ENCODE assay signal across 15 cellular contexts in the genomic region with DNA sequence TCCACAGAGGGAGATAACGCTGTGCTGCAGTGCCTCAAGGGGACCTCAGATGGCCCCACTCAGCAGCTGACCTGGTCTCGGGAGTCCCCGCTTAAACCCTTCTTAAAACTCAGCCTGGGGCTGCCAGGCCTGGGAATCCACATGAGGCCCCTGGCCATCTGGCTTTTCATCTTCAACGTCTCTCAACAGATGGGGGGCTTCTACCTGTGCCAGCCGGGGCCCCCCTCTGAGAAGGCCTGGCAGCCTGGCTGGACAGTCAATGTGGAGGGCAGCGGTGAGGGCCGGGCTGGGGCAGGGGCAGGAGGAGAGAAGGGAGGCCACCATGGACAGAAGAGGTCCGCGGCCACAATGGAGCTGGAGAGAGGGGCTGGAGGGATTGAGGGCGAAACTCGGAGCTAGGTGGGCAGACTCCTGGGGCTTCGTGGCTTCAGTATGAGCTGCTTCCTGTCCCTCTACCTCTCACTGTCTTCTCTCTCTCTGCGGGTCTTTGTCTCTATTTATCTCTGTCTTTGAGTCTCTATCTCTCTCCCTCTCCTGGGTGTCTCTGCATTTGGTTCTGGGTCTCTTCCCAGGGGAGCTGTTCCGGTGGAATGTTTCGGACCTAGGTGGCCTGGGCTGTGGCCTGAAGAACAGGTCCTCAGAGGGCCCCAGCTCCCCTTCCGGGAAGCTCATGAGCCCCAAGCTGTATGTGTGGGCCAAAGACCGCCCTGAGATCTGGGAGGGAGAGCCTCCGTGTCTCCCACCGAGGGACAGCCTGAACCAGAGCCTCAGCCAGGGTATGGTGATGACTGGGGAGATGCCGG. TPM values are rescaled to one million over a fixed set of nuclear protein-coding genes. Genes with fewer than 3 reads are reported as not detected.
DNase-seq lines count a peak whose midpoint lies in the region; FAIRE-seq and TF ChIP-seq lines count a peak whose summit lies in the region.
"Had no signal": no experiment of that assay in that cellular context is flagged by ENCODE, and none has a peak within 500 bp of the region (broad histone marks: within the 10 kb centered on the region; RNA-seq: fewer than 3 reads in every experiment).

No MANE protein-coding gene starts in this region.

- no peaks in the 10 kb centered on the region for H3K4me1 ChIP-seq in endodermal cell (ENCODE audit: control insufficient read depth, insufficient read depth, low read length)
- H3K4me1 ChIP-seq: breast epithelium had no signal

- FAIRE-seq in D721Med (lab: Jason Lieb, UNC), result no peak

- H3K4me3 ChIP-seq in H7 (ENCODE audit: insufficient read depth, low read depth, low read length), result no peak overlapping the region
- no peak overlapping the region for H3K4me3 ChIP-seq in endodermal cell (ENCODE audit: low read length)
- H3K4me3 ChIP-seq: breast epithelium, left lung, SJCRH30 had no signal

- no peak overlapping the region for H3K27ac ChIP-seq in endodermal cell (ENCODE audit: low read depth, low read length)
- H3K27ac ChIP-seq: breast epithelium, left lung, SJCRH30 had no signal

- H3K36me3 ChIP-seq in H7 (replicated peaks; ENCODE audit: control insufficient read depth, insufficient read depth, low read length), result no peaks in the 10 kb centered on the region
- H3K36me3 ChIP-seq in endodermal cell (ENCODE audit: control insufficient read depth, insufficient read depth, low read length), result no peaks in the 10 kb centered on the region
- H3K36me3 ChIP-seq: breast epithelium, left lung, SJCRH30, tibial nerve had no signal

- no peaks in the 10 kb centered on the region for H3K9me3 ChIP-seq in endodermal cell (ENCODE audit: control insufficient read depth, low read length)
- H3K9me3 ChIP-seq: breast epithelium, left lung, SJCRH30, tibial nerve had no signal

- DNase-seq in D721Med (ENCODE audit: insufficient read length, low spot score) (peak; percentile 63), H7 (peak; percentile 39), endodermal cell (no peak), HCEC 1CT (no peak), cortex of kidney (lab: John Stamatoyannopoulos, UW) (no peak), EL (no peak)
- DNase-seq: activated naive CD4-positive, alpha-beta T cell treated with anti-CD3 and anti-CD28 coated beads for 36 hours; effector memory CD8-positive, alpha-beta T cell; left lung; SJCRH30; stimulated activated CD4-positive, alpha-beta T cell treated with anti-CD3 and anti-CD28 coated beads, Interleukin-1b, Interleukin-23, amount 100 ng/mL, for 48 hours had no signal

- H3K27me3 ChIP-seq in H7 (ENCODE audit: control insufficient read depth, insufficient read depth, low read length), result no peaks in the 10 kb centered on the region
- H3K27me3 ChIP-seq in endodermal cell (ENCODE audit: control insufficient read depth, insufficient read depth, low read length, poor library complexity, severe bottlenecking), result no peaks in the 10 kb centered on the region
- H3K27me3 ChIP-seq: breast epithelium, left lung, SJCRH30, tibial nerve had no signal

- H3K4me1 Mint-ChIP-seq in endodermal cell, result peaks cover 6% of the 10 kb centered on the region

- no peaks in the 10 kb centered on the region for H3K36me3 Mint-ChIP-seq in endodermal cell (ENCODE audit: low read depth)

- no peak for TF ChIP-seq CTCF in D721Med (IDR thresholded peaks at IDR 0.05; ENCODE audit: insufficient read depth, missing control alignments)
- no peak for TF ChIP-seq CTCF in endodermal cell (conservative IDR thresholded peaks at IDR 0.05)

- H3K9ac ChIP-seq in endodermal cell (ENCODE audit: extremely low read depth, low read length, poor library complexity, severe bottlenecking), result no peak overlapping the region

- 92% methylated on average over 9 to 20 of the region's 20 CpGs for WGBS in endodermal cell (ENCODE audit: insufficient coverage in 1 of 2, insufficient read length in 1 of 2), 2 experiments

- H3K4me3 Mint-ChIP-seq in endodermal cell, result no peak overlapping the region
- H3K4me3 Mint-ChIP-seq: activated naive CD4-positive, alpha-beta T cell treated with anti-CD3 and anti-CD28 coated beads for 36 hours; effector memory CD8-positive, alpha-beta T cell had no signal

- H3K27ac Mint-ChIP-seq in endodermal cell, result peak overlapping the region; percentile 32
- H3K27ac Mint-ChIP-seq: activated naive CD4-positive, alpha-beta T cell treated with anti-CD3 and anti-CD28 coated beads for 36 hours had no signal

- H3K27me3 Mint-ChIP-seq in endodermal cell (ENCODE audit: insufficient read depth), result peaks cover 12% of the 10 kb centered on the region
- H3K27me3 Mint-ChIP-seq: effector memory CD8-positive, alpha-beta T cell had no signal

- no peaks in the 10 kb centered on the region for H3K9me3 Mint-ChIP-seq in endodermal cell
- H3K9me3 Mint-ChIP-seq: activated naive CD4-positive, alpha-beta T cell treated with anti-CD3 and anti-CD28 coated beads for 36 hours; effector memory CD8-positive, alpha-beta T cell had no signal

RNA-seq across cellular contexts. Expression of gene CD19, which starts 0.8 kb away (rescaled TPM):
- 1.2 and 1.9 TPM in 2 replicates for total RNA-seq in H7 (2014; rRNA removed; shearing (Covaris generic))
- total RNA-seq in endodermal cell, result not detected
- not detected for polyA plus RNA-seq in endodermal cell (2013, experiment 1 of 2)
- polyA plus RNA-seq in endodermal cell (2013, experiment 2 of 2), result not detected
- total RNA-seq: breast epithelium, M059J, renal cortical epithelial cell had no signal

RNA-seq across cellular contexts. Expression of gene RABEP2, which starts 7.5 kb away (rescaled TPM):
- total RNA-seq in H7 (2014; rRNA removed; shearing (Covaris generic)), result 13.3 and 17.3 TPM in 2 replicates
- total RNA-seq in endodermal cell, result 10 to 100 TPM; 16.1 to 19.2 TPM
- 7.8 TPM for polyA plus RNA-seq in endodermal cell (2013, experiment 1 of 2)
- 6.0 TPM for polyA plus RNA-seq in endodermal cell (2013, experiment 2 of 2)

RNA-seq across cellular contexts. Expression of gene NFATC2IP, which starts 18.2 kb away (rescaled TPM):
- 29.1 and 34.8 TPM in 2 replicates for total RNA-seq in H7 (2014; rRNA removed; shearing (Covaris generic))
- total RNA-seq in endodermal cell, result 10 to 100 TPM; 63.7 to 65.4 TPM
- 46.2 TPM for polyA plus RNA-seq in endodermal cell (2013, experiment 1 of 2)
- 39.5 TPM for polyA plus RNA-seq in endodermal cell (2013, experiment 2 of 2)

RNA-seq across cellular contexts. Expression of gene SPNS1, which starts 42.0 kb away (rescaled TPM):
- total RNA-seq in H7 (2014; rRNA removed; shearing (Covaris generic)), result 58.6 and 65.3 TPM in 2 replicates
- total RNA-seq in endodermal cell, result 10 to 100 TPM; 54.9 to 55.2 TPM
- 28.0 TPM for polyA plus RNA-seq in endodermal cell (2013, experiment 1 of 2)
- polyA plus RNA-seq in endodermal cell (2013, experiment 2 of 2), result 29.1 TPM

RNA-seq across cellular contexts. Expression of gene LAT, which starts 52.3 kb away (rescaled TPM):
- 0.74 and 1.5 TPM in 2 replicates for total RNA-seq in H7 (2014; rRNA removed; shearing (Covaris generic))
- total RNA-seq in endodermal cell, result 1 to 10 TPM; 4.5 to 6.1 TPM
- 3.1 TPM for polyA plus RNA-seq in endodermal cell (2013, experiment 1 of 2)
- 3.5 TPM for polyA plus RNA-seq in endodermal cell (2013, experiment 2 of 2)

Comparison
In these comparisons a context has a peak if more than half of its experiments do, and no peak if none do; other contexts are left out.
1. DNase-seq: peak in D721Med (single experiment) and H7 (single experiment); none in endodermal cell (single experiment), HCEC 1CT (single experiment), cortex of kidney (single experiment) and EL (single experiment).